Comparison of ENCODE assay signal across 18 cellular contexts in genomic region chr12:76544601-76545261, GRCh38.
"Had no signal": no experiment of that assay in that cellular context is flagged by ENCODE, and none has a peak within 500 bp of the region (broad histone marks: within the 10 kb centered on the region; RNA-seq: fewer than 3 reads in every experiment).

No MANE protein-coding gene starts in this region.

- H3K9me3 ChIP-seq: body of pancreas had no signal

- H3K27me3 ChIP-seq: body of pancreas had no signal

- H3K4me3 Mint-ChIP-seq: activated CD4-positive, alpha-beta T cell treated with anti-CD3 and anti-CD28 coated beads, Interleukin-2, amount 10 ng/mL, durations not matched to agents 24 days and 14 days; activated naive CD4-positive, alpha-beta T cell treated with anti-CD3 and anti-CD28 coated beads, Interleukin-2, amount 50 U/mL, for 24 hours; natural killer cell; T-helper 1 cell treated with Interleukin-12 subunit alpha and Interleukin-12 subunit beta and Interleukin-4 antibody, amounts not matched to agents 30 μg/mL and 1 μg/mL, for 36 hours; WTC11 had no signal

- FAIRE-seq: endothelial cell of umbilical vein, TTC549 had no signal

- H3K4me3 ChIP-seq: body of pancreas had no signal

- ATAC-seq: natural killer cell, WTC11 had no signal

- H3K27ac ChIP-seq: body of pancreas had no signal

- H3K27me3 Mint-ChIP-seq: activated CD4-positive, alpha-beta T cell treated with anti-CD3 and anti-CD28 coated beads, Interleukin-2, amount 10 ng/mL, durations not matched to agents 24 days and 14 days; activated naive CD4-positive, alpha-beta T cell treated with anti-CD3 and anti-CD28 coated beads, Interleukin-2, amount 50 U/mL, for 24 hours had no signal

- H3K36me3 Mint-ChIP-seq: natural killer cell, WTC11 had no signal

- H3K27ac Mint-ChIP-seq: activated CD4-positive, alpha-beta T cell treated with anti-CD3 and anti-CD28 coated beads, Interleukin-2, amount 10 ng/mL, durations not matched to agents 24 days and 14 days; activated naive CD4-positive, alpha-beta T cell treated with anti-CD3 and anti-CD28 coated beads, Interleukin-2, amount 50 U/mL, for 24 hours; natural killer cell; T-helper 1 cell treated with Interleukin-12 subunit alpha and Interleukin-12 subunit beta and Interleukin-4 antibody, amounts not matched to agents 30 μg/mL and 1 μg/mL, for 36 hours had no signal

- H3K9me3 Mint-ChIP-seq: activated CD4-positive, alpha-beta T cell treated with anti-CD3 and anti-CD28 coated beads, Interleukin-2, amount 10 ng/mL, durations not matched to agents 24 days and 14 days; activated naive CD4-positive, alpha-beta T cell treated with anti-CD3 and anti-CD28 coated beads, Interleukin-2, amount 50 U/mL, for 24 hours; natural killer cell; T-helper 1 cell treated with Interleukin-12 subunit alpha and Interleukin-12 subunit beta and Interleukin-4 antibody, amounts not matched to agents 30 μg/mL and 1 μg/mL, for 36 hours; WTC11 had no signal

- DNase-seq: activated effector memory CD4-positive, alpha-beta T cell treated with Interleukin-2 at 50 U/mL for 16 hours; amygdala; body of pancreas; effector CD8-positive, alpha-beta T cell; foreskin melanocyte; head of caudate nucleus; mesendoderm; natural killer cell; nucleus accumbens; stimulated activated CD4-positive, alpha-beta T cell treated with anti-CD3 and anti-CD28 coated beads, Interleukin-4, amount 100 ng/mL, for 1 hour; stimulated activated naive CD4-positive, alpha-beta T cell; trophoblast cell had no signal
